8 cellular contexts compared by ENCODE assay signal in genomic region chr12:66453837-66454236, GRCh38.
DNase-seq lines count a peak whose midpoint lies in the region; ATAC-seq and TF ChIP-seq lines count a peak whose summit lies in the region.

No MANE protein-coding gene starts in this region.

- H3K9ac ChIP-seq in smooth muscle cell (ENCODE audit: low read depth): no peak overlapping the region
- H3K9ac ChIP-seq in MM.1S (ENCODE audit: low read length): no peak overlapping the region

- H3K4me2 ChIP-seq in smooth muscle cell: no peak overlapping the region
- H3K4me2 ChIP-seq in MM.1S (ENCODE audit: low read depth, low read length): no peak overlapping the region

- H3K27me3 ChIP-seq in ovary (no peaks in the 10 kb centered on the region), smooth muscle cell (ENCODE audit: low read depth) (no peaks in the 10 kb centered on the region), left ventricle myocardium inferior (ENCODE audit: low read depth) (peaks cover 8% of the 10 kb centered on the region), MM.1S (replicated peaks; ENCODE audit: insufficient read depth, low read length) (no peaks in the 10 kb centered on the region)

- no peaks in the 10 kb centered on the region for H3K9me2 ChIP-seq in MM.1S (replicated peaks; ENCODE audit: insufficient read depth, low read length)

- intact Hi-C loops in ovary (cut with DNase I): no loop called here
- intact Hi-C loops in left ventricle myocardium inferior (cut with micrococcal nuclease): no loop called here

- no peaks in the 10 kb centered on the region for H4K20me1 ChIP-seq in smooth muscle cell (ENCODE audit: low read depth)
- H4K20me1 ChIP-seq in MM.1S (ENCODE audit: insufficient read depth, low read length): no peaks in the 10 kb centered on the region

- H3K4me3 ChIP-seq in ovary (no peak overlapping the region), smooth muscle cell (no peak overlapping the region), left ventricle myocardium inferior (no peak overlapping the region), MM.1S (ENCODE audit: low read length) (no peak overlapping the region)

- H2AFZ ChIP-seq in smooth muscle cell (ENCODE audit: low read depth) (no peak overlapping the region), MM.1S (ENCODE audit: low read length) (no peak overlapping the region)

- H3K36me3 ChIP-seq in ovary: no peaks in the 10 kb centered on the region
- H3K36me3 ChIP-seq in smooth muscle cell (ENCODE audit: low read depth): no peaks in the 10 kb centered on the region
- H3K36me3 ChIP-seq in left ventricle myocardium inferior: no peaks in the 10 kb centered on the region
- no peaks in the 10 kb centered on the region for H3K36me3 ChIP-seq in MM.1S (replicated peaks; ENCODE audit: insufficient read depth, low read length)

- H3K4me1 ChIP-seq in ovary (ENCODE audit: insufficient read depth) (no peaks in the 10 kb centered on the region), smooth muscle cell (ENCODE audit: low read depth) (no peaks in the 10 kb centered on the region), left ventricle myocardium inferior (no peaks in the 10 kb centered on the region), MM.1S (ENCODE audit: low read length) (peaks cover 8% of the 10 kb centered on the region)

- H3F3A ChIP-seq in smooth muscle cell (ENCODE audit: low read depth) (no peaks in the 10 kb centered on the region), MM.1S (ENCODE audit: insufficient read depth, low read length) (no peaks in the 10 kb centered on the region)

- ATAC-seq in GM18867 (IDR thresholded peaks at IDR 0.05; ENCODE audit: unreplicated experiment) (peak; percentile 86), GM19468 (IDR thresholded peaks at IDR 0.05; ENCODE audit: extremely low read depth, unreplicated experiment) (peak; percentile 66), HG02885 (IDR thresholded peaks at IDR 0.05; ENCODE audit: poor library complexity, unreplicated experiment) (peak; percentile 78), HG03575 (IDR thresholded peaks at IDR 0.05; ENCODE audit: extremely low read depth, insufficient number of reproducible peaks, low FRiP score, unreplicated experiment) (peak; percentile 70)

- no peak for TF ChIP-seq POLR2A in ovary (IDR thresholded peaks at IDR 0.05)

- H3K9me3 ChIP-seq in ovary (no peaks in the 10 kb centered on the region), smooth muscle cell (replicated peaks; ENCODE audit: low read depth) (no peaks in the 10 kb centered on the region), left ventricle myocardium inferior (replicated peaks) (no peaks in the 10 kb centered on the region), MM.1S (replicated peaks; ENCODE audit: insufficient read depth, low read length) (no peaks in the 10 kb centered on the region)

- H3K27ac ChIP-seq in ovary: no peak overlapping the region
- no peak overlapping the region for H3K27ac ChIP-seq in smooth muscle cell (ENCODE audit: low read depth)
- no peak overlapping the region for H3K27ac ChIP-seq in left ventricle myocardium inferior (replicated peaks)
- no peak overlapping the region for H3K27ac ChIP-seq in MM.1S (ENCODE audit: low read length)

- DNase-seq in ovary (no peak), smooth muscle cell (lab: John Stamatoyannopoulos, UW; ENCODE audit: unreplicated experiment) (no peak), left ventricle myocardium inferior (no peak), MM.1S (no peak)

- no peaks in the 10 kb centered on the region for H3K79me2 ChIP-seq in smooth muscle cell (ENCODE audit: low read depth)
- H3K79me2 ChIP-seq in MM.1S (ENCODE audit: low read length): no peaks in the 10 kb centered on the region

- TF ChIP-seq EP300 in ovary (IDR thresholded peaks at IDR 0.05): no peak

- TF ChIP-seq CTCF in ovary (IDR thresholded peaks at IDR 0.05) (no peak), smooth muscle cell (IDR thresholded peaks at IDR 0.05; ENCODE audit: borderline replicate concordance, insufficient read depth, poor library complexity, severe bottlenecking) (no peak), left ventricle myocardium inferior (IDR thresholded peaks at IDR 0.05; ENCODE audit: borderline replicate concordance) (no peak), MM.1S (IDR thresholded peaks at IDR 0.05; ENCODE audit: low read length) (no peak)
